In genomic region chr20:33490023-33490933, GRCh38 we compare ENCODE assay signal across 8 cellular contexts. TPM values are rescaled to one million over a fixed set of nuclear protein-coding genes. Genes with fewer than 3 reads are reported as not detected.
DNase-seq lines count a peak whose midpoint lies in the region; ATAC-seq and TF ChIP-seq lines count a peak whose summit lies in the region.

Gene CBFA2T2, plus strand, starts transcription at chr20:33490096. Its CDS starts 172 bp downstream, at chr20:33490268.

- H3K9me3 Mint-ChIP-seq in WTC11, result no peaks in the 10 kb centered on the region

- ATAC-seq in GM19452 (IDR thresholded peaks at IDR 0.05; ENCODE audit: unreplicated experiment) (peak; percentile 53), HG03520 (IDR thresholded peaks at IDR 0.05; ENCODE audit: unreplicated experiment) (peak; percentile 41), WTC11 (peak; percentile 3), GM21423 (IDR thresholded peaks at IDR 0.05; ENCODE audit: unreplicated experiment) (no peak)

- H3F3A ChIP-seq in neural cell (ENCODE audit: insufficient read depth, low read length, poor library complexity, severe bottlenecking), result no peaks in the 10 kb centered on the region

- H3K4me1 Mint-ChIP-seq in WTC11, result peaks cover 9% of the 10 kb centered on the region

- TF ChIP-seq RAD21 in neural cell (conservative IDR thresholded peaks at IDR 0.05), result no peak

- no peaks in the 10 kb centered on the region for H3K36me3 ChIP-seq in neural cell (ENCODE audit: insufficient read depth, low read length)

- H3K4me3 ChIP-seq in fibroblast of pulmonary artery (replicated peaks; ENCODE audit: low read depth, low read length) (peak within 1 kb of the TSS; percentile 91), neural cell (ENCODE audit: low read length) (peak within 1 kb of the TSS; percentile 98)

- peak within 1 kb of the TSS; percentile 76 for H3K27ac Mint-ChIP-seq in WTC11

- H4K20me1 ChIP-seq in neural cell (ENCODE audit: insufficient read depth), result no peaks in the 10 kb centered on the region

- H3K9ac ChIP-seq in neural cell (ENCODE audit: low read length), result peak within 1 kb of the TSS; percentile 85

- H2AFZ ChIP-seq in neural cell (ENCODE audit: low read depth, low read length), result peak within 1 kb of the TSS; percentile 62

- H3K27ac ChIP-seq in neural cell (ENCODE audit: low read length), result peak within 1 kb of the TSS; percentile 78

- H3K79me2 ChIP-seq in neural cell (replicated peaks; ENCODE audit: insufficient read depth, low read length), result peaks cover 11% of the 10 kb centered on the region

- peak within 1 kb of the TSS; percentile 62 for H3K4me2 ChIP-seq in neural cell (ENCODE audit: low read length)

- no peaks in the 10 kb centered on the region for H3K9me3 ChIP-seq in neural cell (ENCODE audit: low read length)

- H3K9me2 ChIP-seq in neural cell (ENCODE audit: insufficient read depth, low read length), result no peaks in the 10 kb centered on the region

- CTCF ChIA-PET in WTC11 (lab: Charles Lee), result interaction anchor here (0.6 to 1.7 kb wide), 7 partner anchors 10 to 177 kb away, joined by 3 to 13 read pairs (median 7); partner anchors contain the start of genes ACTL10 and SNTA1

- TF ChIP-seq CTCF in WTC11 (IDR thresholded peaks at IDR 0.05) (no peak), fibroblast of pulmonary artery (IDR thresholded peaks at IDR 0.05; ENCODE audit: low read length, missing control alignments) (no peak), neural cell (IDR thresholded peaks at IDR 0.05; ENCODE audit: poor library complexity, severe bottlenecking) (no peak)

- H3K27me3 Mint-ChIP-seq in WTC11 (ENCODE audit: low read depth), result no peaks in the 10 kb centered on the region

- H3K27me3 ChIP-seq in neural cell (ENCODE audit: insufficient read depth, low read depth, low read length), result no peaks in the 10 kb centered on the region

- DNase-seq in DMS79 treated with DMSO at 0.1 percent for 48 hours (lab: John Stamatoyannopoulos, UW) (peak; percentile 30), WTC11 (ENCODE audit: low spot score) (no peak), fibroblast of pulmonary artery (ENCODE audit: low read depth) (peak; percentile 61), cortex of kidney (lab: John Stamatoyannopoulos, UW) (no peak)

- TF ChIP-seq EP300 in neural cell (conservative IDR thresholded peaks at IDR 0.05; ENCODE audit: poor library complexity, severe bottlenecking), result no peak

- 0 out of 2 replicates have a peak, but pooled peaks cover 2% of the 10 kb centered on the region for H3K36me3 Mint-ChIP-seq in WTC11

- POLR2A ChIA-PET in WTC11 (lab: Charles Lee), result interaction anchor here (0.6 to 2.0 kb wide), 7 partner anchors 10 to 1676 kb away, joined by 3 to 5 read pairs (median 3); partner anchors contain the start of genes ACTL10 and PXMP4

- H3K4me3 Mint-ChIP-seq in WTC11, result peak within 1 kb of the TSS; percentile 88

TF ChIP-seq in WTC11, 78 proteins besides CTCF, POLR2A, EP300 and RAD21:
- TF ChIP-seq JUN (CRISPR knock-in tag; IDR thresholded peaks at IDR 0.05), result no peak
- TF ChIP-seq ZBTB21 (CRISPR knock-in tag; IDR thresholded peaks at IDR 0.05; ENCODE audit: borderline replicate concordance), result no peak
- TF ChIP-seq NFYB (CRISPR knock-in tag; conservative IDR thresholded peaks at IDR 0.05; ENCODE audit: low read depth), result no peak
- TF ChIP-seq OVOL2 (CRISPR knock-in tag; IDR thresholded peaks at IDR 0.05; ENCODE audit: borderline replicate concordance), result no peak
- TF ChIP-seq ZNF416 (CRISPR knock-in tag; IDR thresholded peaks at IDR 0.05), result 0 out of 2 replicates have a peak, but pooled peaks have one; percentile 16
- TF ChIP-seq GTF2I (CRISPR knock-in tag; conservative IDR thresholded peaks at IDR 0.05), result peak; percentile 87
- no peak for TF ChIP-seq TEAD4 (CRISPR knock-in tag; IDR thresholded peaks at IDR 0.05)
- TF ChIP-seq ZNF232 (CRISPR knock-in tag; IDR thresholded peaks at IDR 0.05), result no peak
- no peak for TF ChIP-seq ATF3 (CRISPR knock-in tag; conservative IDR thresholded peaks at IDR 0.05)
- no peak for TF ChIP-seq MAX (CRISPR knock-in tag; IDR thresholded peaks at IDR 0.05)
- no peak for TF ChIP-seq IRF2 (CRISPR knock-in tag; IDR thresholded peaks at IDR 0.05; ENCODE audit: borderline replicate concordance, low read depth)
- no peak for TF ChIP-seq ZNF263 (CRISPR knock-in tag; IDR thresholded peaks at IDR 0.05; ENCODE audit: low read depth)
- TF ChIP-seq CREM (CRISPR knock-in tag; IDR thresholded peaks at IDR 0.05), result peak; percentile 36; the same call in 1 of the 2 replicates
- TF ChIP-seq ZNF317 (CRISPR knock-in tag; IDR thresholded peaks at IDR 0.05; ENCODE audit: borderline replicate concordance, low read depth), result 0 out of 2 replicates have a peak, but pooled peaks have one; percentile 29
- no peak for TF ChIP-seq USF2 (CRISPR knock-in tag; IDR thresholded peaks at IDR 0.05)
TF ChIP-seq in WTC11: peak in this region for 4.

TF ChIP-seq in neural cell, 6 proteins besides CTCF, POLR2A, EP300 and RAD21:
- TF ChIP-seq SMC3 (conservative IDR thresholded peaks at IDR 0.05; ENCODE audit: poor library complexity), result peak; percentile 29
- TF ChIP-seq EZH2 (IDR thresholded peaks at IDR 0.05; ENCODE audit: borderline replicate concordance, insufficient read depth, low read length, poor library complexity, severe bottlenecking), result no peak
- TF ChIP-seq POLR2AphosphoS5 (IDR thresholded peaks at IDR 0.05), result peak; percentile 80
- no peak for TF ChIP-seq TAF1 (IDR thresholded peaks at IDR 0.05; ENCODE audit: low read depth)
- peak; percentile 40 for TF ChIP-seq REST (IDR thresholded peaks at IDR 0.05; ENCODE audit: borderline replicate concordance)
- TF ChIP-seq MXI1 (conservative IDR thresholded peaks at IDR 0.05; ENCODE audit: poor library complexity, severe bottlenecking), result peak; percentile 50

RNA-seq across cellular contexts. Expression of gene CBFA2T2, which starts in this region (rescaled TPM):
- total RNA-seq in WTC11 (2021), result 22.1 to 23.8 TPM (median 23.5 TPM) in 3 replicates
- 15.9 and 21.7 TPM in 2 replicates for polyA plus RNA-seq in neural cell
- 32.3 and 39.7 TPM in 2 replicates for polyA minus RNA-seq in neural cell

Comparison
In these comparisons a context has a peak if more than half of its experiments do, and no peak if none do; other contexts are left out.
1. DNase-seq: peak in DMS79 treated with DMSO at 0.1 percent for 48 hours (single experiment) and fibroblast of pulmonary artery (single experiment); none in WTC11 (single experiment) and cortex of kidney (single experiment).